14 cellular contexts compared by ENCODE assay signal in genomic region chr12:50252977-50253376, GRCh38.
"Had no signal": no experiment of that assay in that cellular context is flagged by ENCODE, and none has a peak within 500 bp of the region (broad histone marks: within the 10 kb centered on the region; RNA-seq: fewer than 3 reads in every experiment).

No MANE protein-coding gene starts in this region.

- H3K9me3 ChIP-seq: gastroesophageal sphincter, heart right ventricle, right atrium auricular region had no signal

- H3K27me3 ChIP-seq: gastroesophageal sphincter, heart right ventricle, right atrium auricular region had no signal

- DNase-seq: activated CD4-positive, alpha-beta memory T cell treated with anti-CD3 and anti-CD28 coated beads, Interleukin-2, amount 10 ng/mL, durations not matched to agents 7 days and 5 days; activated CD8-positive, alpha-beta memory T cell treated with anti-CD3 and anti-CD28 coated beads, Interleukin-2, amount 50 U/mL, for 4 hours; activated naive CD4-positive, alpha-beta T cell treated with anti-CD3 and anti-CD28 coated beads for 36 hours; erythroblast; heart right ventricle; stimulated activated CD4-positive, alpha-beta T cell treated with anti-CD3 and anti-CD28 coated beads, Interleukin-15, amount 100 ng/mL, for 24 hours; stimulated activated CD4-positive, alpha-beta T cell treated with anti-CD3 and anti-CD28 coated beads, Interleukin-4, amount 100 ng/mL, for 1 hour; stimulated activated naive CD4-positive, alpha-beta T cell treated with Interleukin-2 at 50 U/mL for 16 hours; substantia nigra; T1000 had no signal

- FAIRE-seq: astrocyte had no signal

- H3K4me3 ChIP-seq: gastroesophageal sphincter, heart right ventricle, right atrium auricular region had no signal

- ATAC-seq: gastroesophageal sphincter; heart right ventricle; natural killer cell treated with Interleukin-12 subunit alpha and Interleukin-12 subunit beta and Interleukin-15 and Interleukin-18, amount 100 ng/mL, for 72 hours had no signal

- H3K27ac ChIP-seq: gastroesophageal sphincter, right atrium auricular region had no signal
